1 cellular context compared by ENCODE assay signal in the genomic region with DNA sequence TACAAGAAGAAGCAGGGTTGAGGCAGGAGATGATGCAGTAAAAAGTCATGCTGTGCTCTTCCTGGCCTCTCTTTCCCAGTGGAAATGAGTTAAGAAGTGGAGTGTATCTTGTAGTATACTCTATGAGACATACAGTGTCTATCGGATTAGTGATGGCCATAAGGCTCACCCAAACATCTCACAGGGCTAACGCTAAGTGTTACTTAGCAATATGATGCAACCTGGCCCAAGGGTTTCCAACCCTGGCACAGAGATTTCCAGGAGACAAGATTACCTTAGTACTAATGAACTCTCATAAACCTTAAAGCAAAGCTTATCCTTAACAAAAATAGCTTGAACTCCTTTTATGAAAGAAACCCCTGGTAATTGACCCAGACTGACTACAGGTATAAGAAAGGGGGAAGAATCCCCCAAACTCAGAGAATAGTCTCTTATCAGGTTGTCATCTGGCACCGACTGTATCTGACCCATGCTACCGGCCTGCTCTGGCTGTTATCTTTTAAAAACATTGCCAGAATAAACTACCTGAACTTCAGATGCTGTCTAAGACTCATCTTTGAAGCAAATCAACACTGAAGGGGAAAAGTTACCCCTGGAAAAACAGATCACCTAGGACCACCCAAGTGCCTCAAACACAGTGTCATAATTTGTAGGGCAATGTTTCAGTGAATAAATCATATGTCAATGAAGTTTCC.
A peak's percentile ranks its signal among the peaks of the same experiment; 100 is the strongest.
TF ChIP-seq lines count a peak whose summit lies in the region.

No MANE protein-coding gene starts in this region.

TF ChIP-seq in K562, 482 proteins besides CTCF, POLR2A, EP300 and RAD21 (continued from another document and continues in another):
- TF ChIP-seq CLOCK (CRISPR knock-in tag; IDR thresholded peaks at IDR 0.05; ENCODE audit: borderline replicate concordance), result no peak
- no peak for TF ChIP-seq HSF4 (CRISPR knock-in tag; IDR thresholded peaks at IDR 0.05; ENCODE audit: borderline replicate concordance)
- no peak for TF ChIP-seq POLR2H (tag; IDR thresholded peaks at IDR 0.05; ENCODE audit: low read depth)
- no peak for TF ChIP-seq NONO (IDR thresholded peaks at IDR 0.05; ENCODE audit: low read depth in 2 of 2, low read length in 1 of 2)
- no peak for TF ChIP-seq GATA2 (CRISPR knock-in tag; IDR thresholded peaks at IDR 0.05)
- no peak for TF ChIP-seq RB1 (IDR thresholded peaks at IDR 0.05; ENCODE audit: low read depth)
- TF ChIP-seq, protein P1, sequence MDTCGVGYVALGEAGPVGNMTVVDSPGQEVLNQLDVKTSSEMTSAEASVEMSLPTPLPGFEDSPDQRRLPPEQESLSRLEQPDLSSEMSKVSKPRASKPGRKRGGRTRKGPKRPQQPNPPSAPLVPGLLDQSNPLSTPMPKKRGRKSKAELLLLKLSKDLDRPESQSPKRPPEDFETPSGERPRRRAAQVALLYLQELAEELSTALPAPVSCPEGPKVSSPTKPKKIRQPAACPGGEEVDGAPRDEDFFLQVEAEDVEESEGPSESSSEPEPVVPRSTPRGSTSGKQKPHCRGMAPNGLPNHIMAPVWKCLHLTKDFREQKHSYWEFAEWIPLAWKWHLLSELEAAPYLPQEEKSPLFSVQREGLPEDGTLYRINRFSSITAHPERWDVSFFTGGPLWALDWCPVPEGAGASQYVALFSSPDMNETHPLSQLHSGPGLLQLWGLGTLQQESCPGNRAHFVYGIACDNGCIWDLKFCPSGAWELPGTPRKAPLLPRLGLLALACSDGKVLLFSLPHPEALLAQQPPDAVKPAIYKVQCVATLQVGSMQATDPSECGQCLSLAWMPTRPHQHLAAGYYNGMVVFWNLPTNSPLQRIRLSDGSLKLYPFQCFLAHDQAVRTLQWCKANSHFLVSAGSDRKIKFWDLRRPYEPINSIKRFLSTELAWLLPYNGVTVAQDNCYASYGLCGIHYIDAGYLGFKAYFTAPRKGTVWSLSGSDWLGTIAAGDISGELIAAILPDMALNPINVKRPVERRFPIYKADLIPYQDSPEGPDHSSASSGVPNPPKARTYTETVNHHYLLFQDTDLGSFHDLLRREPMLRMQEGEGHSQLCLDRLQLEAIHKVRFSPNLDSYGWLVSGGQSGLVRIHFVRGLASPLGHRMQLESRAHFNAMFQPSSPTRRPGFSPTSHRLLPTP (IDR thresholded peaks at IDR 0.05; ENCODE audit: borderline replicate concordance, extremely low read depth, insufficient read length), result no peak
- no peak for TF ChIP-seq BCL6 (CRISPR knock-in tag; IDR thresholded peaks at IDR 0.05)
- TF ChIP-seq ZNF143 (CRISPR knock-in tag; IDR thresholded peaks at IDR 0.05), result no peak
- TF ChIP-seq KHSRP (IDR thresholded peaks at IDR 0.05), result no peak
- no peak for TF ChIP-seq ZBTB12 (CRISPR knock-in tag; IDR thresholded peaks at IDR 0.05)
- no peak for TF ChIP-seq ARHGAP35 (IDR thresholded peaks at IDR 0.05; ENCODE audit: partially characterized antibody)
- no peak for TF ChIP-seq MTA1 (IDR thresholded peaks at IDR 0.05; ENCODE audit: borderline replicate concordance)
- TF ChIP-seq PATZ1 (CRISPR knock-in tag; IDR thresholded peaks at IDR 0.05; ENCODE audit: borderline replicate concordance), result no peak
- TF ChIP-seq MEF2D (tag; conservative IDR thresholded peaks at IDR 0.05; ENCODE audit: low read depth), result no peak
- TF ChIP-seq ZNF639 (CRISPR knock-in tag; conservative IDR thresholded peaks at IDR 0.05 in 1 of 2, IDR thresholded peaks at IDR 0.05 in 1 of 2), result no peak
- no peak for TF ChIP-seq CAMTA2 (CRISPR knock-in tag; conservative IDR thresholded peaks at IDR 0.05)
- TF ChIP-seq, protein P2, sequence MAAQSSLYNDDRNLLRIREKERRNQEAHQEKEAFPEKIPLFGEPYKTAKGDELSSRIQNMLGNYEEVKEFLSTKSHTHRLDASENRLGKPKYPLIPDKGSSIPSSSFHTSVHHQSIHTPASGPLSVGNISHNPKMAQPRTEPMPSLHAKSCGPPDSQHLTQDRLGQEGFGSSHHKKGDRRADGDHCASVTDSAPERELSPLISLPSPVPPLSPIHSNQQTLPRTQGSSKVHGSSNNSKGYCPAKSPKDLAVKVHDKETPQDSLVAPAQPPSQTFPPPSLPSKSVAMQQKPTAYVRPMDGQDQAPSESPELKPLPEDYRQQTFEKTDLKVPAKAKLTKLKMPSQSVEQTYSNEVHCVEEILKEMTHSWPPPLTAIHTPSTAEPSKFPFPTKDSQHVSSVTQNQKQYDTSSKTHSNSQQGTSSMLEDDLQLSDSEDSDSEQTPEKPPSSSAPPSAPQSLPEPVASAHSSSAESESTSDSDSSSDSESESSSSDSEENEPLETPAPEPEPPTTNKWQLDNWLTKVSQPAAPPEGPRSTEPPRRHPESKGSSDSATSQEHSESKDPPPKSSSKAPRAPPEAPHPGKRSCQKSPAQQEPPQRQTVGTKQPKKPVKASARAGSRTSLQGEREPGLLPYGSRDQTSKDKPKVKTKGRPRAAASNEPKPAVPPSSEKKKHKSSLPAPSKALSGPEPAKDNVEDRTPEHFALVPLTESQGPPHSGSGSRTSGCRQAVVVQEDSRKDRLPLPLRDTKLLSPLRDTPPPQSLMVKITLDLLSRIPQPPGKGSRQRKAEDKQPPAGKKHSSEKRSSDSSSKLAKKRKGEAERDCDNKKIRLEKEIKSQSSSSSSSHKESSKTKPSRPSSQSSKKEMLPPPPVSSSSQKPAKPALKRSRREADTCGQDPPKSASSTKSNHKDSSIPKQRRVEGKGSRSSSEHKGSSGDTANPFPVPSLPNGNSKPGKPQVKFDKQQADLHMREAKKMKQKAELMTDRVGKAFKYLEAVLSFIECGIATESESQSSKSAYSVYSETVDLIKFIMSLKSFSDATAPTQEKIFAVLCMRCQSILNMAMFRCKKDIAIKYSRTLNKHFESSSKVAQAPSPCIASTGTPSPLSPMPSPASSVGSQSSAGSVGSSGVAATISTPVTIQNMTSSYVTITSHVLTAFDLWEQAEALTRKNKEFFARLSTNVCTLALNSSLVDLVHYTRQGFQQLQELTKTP (IDR thresholded peaks at IDR 0.05; ENCODE audit: low read depth in 1 of 2, partially characterized antibody in 2 of 2), result no peak
- no peak for TF ChIP-seq SAFB (IDR thresholded peaks at IDR 0.05; ENCODE audit: borderline replicate concordance, low read depth, low read length)
- no peak for TF ChIP-seq NFYB (IDR thresholded peaks at IDR 0.05; ENCODE audit: extremely low read depth, insufficient read length)
- TF ChIP-seq EWSR1 (IDR thresholded peaks at IDR 0.05; ENCODE audit: borderline replicate concordance, low read depth, partially characterized antibody), result no peak
- TF ChIP-seq, protein P3, sequence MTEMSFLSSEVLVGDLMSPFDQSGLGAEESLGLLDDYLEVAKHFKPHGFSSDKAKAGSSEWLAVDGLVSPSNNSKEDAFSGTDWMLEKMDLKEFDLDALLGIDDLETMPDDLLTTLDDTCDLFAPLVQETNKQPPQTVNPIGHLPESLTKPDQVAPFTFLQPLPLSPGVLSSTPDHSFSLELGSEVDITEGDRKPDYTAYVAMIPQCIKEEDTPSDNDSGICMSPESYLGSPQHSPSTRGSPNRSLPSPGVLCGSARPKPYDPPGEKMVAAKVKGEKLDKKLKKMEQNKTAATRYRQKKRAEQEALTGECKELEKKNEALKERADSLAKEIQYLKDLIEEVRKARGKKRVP (CRISPR knock-in tag; IDR thresholded peaks at IDR 0.05), result no peak
- TF ChIP-seq ZNF23 (CRISPR knock-in tag; IDR thresholded peaks at IDR 0.05), result no peak
- TF ChIP-seq YY1 (IDR thresholded peaks at IDR 0.05; ENCODE audit: borderline replicate concordance in 1 of 3, control insufficient read depth in 1 of 3, extremely low read depth in 1 of 3, insufficient read depth in 3 of 3, insufficient read length in 1 of 3, insufficient replicate concordance in 2 of 3, low read depth in 1 of 3, low read length in 2 of 3), result no peak
- TF ChIP-seq FOXK1 (CRISPR knock-in tag; IDR thresholded peaks at IDR 0.05; ENCODE audit: borderline replicate concordance), result no peak
- TF ChIP-seq ZKSCAN8 (CRISPR knock-in tag; IDR thresholded peaks at IDR 0.05), result no peak
- no peak for TF ChIP-seq SRSF7 (optimal IDR thresholded peaks at IDR 0.05; ENCODE audit: low read depth, low read length)
- no peak for TF ChIP-seq NR1H2 (CRISPR knock-in tag; IDR thresholded peaks at IDR 0.05)
- no peak; the same call in 1 of the 2 replicates for TF ChIP-seq NR2C1 (IDR thresholded peaks at IDR 0.05)
- no peak for TF ChIP-seq NR2C1 (tag; IDR thresholded peaks at IDR 0.05)
- TF ChIP-seq NRF1 (conservative IDR thresholded peaks at IDR 0.05 in 1 of 2, IDR thresholded peaks at IDR 0.05 in 1 of 2), result no peak
- TF ChIP-seq, protein P4, sequence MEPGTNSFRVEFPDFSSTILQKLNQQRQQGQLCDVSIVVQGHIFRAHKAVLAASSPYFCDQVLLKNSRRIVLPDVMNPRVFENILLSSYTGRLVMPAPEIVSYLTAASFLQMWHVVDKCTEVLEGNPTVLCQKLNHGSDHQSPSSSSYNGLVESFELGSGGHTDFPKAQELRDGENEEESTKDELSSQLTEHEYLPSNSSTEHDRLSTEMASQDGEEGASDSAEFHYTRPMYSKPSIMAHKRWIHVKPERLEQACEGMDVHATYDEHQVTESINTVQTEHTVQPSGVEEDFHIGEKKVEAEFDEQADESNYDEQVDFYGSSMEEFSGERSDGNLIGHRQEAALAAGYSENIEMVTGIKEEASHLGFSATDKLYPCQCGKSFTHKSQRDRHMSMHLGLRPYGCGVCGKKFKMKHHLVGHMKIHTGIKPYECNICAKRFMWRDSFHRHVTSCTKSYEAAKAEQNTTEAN (CRISPR knock-in tag; IDR thresholded peaks at IDR 0.05), result no peak
- no peak for TF ChIP-seq MYBL2 (IDR thresholded peaks at IDR 0.05; ENCODE audit: low read depth)
- TF ChIP-seq MYBL2 (CRISPR knock-in tag; IDR thresholded peaks at IDR 0.05; ENCODE audit: borderline replicate concordance), result no peak
- TF ChIP-seq GTF2A2 (tag; IDR thresholded peaks at IDR 0.05), result no peak
- peak; percentile 24; the same call in 1 of the 2 replicates for TF ChIP-seq CTBP1 (IDR thresholded peaks at IDR 0.05; ENCODE audit: borderline replicate concordance)
- TF ChIP-seq GMEB1 (CRISPR knock-in tag; IDR thresholded peaks at IDR 0.05), result no peak
- TF ChIP-seq CBFA2T2 (conservative IDR thresholded peaks at IDR 0.05), result 0 out of 2 replicates have a peak, but pooled peaks have one; percentile 28
